Comparison of ENCODE assay signal across 7 cellular contexts in genomic region chr6:13573669-13574110, GRCh38. TPM values are rescaled to one million over a fixed set of nuclear protein-coding genes. Genes with fewer than 3 reads are reported as not detected.
A peak's percentile ranks its signal among the peaks of the same experiment; 100 is the strongest.
DNase-seq lines count a peak whose midpoint lies in the region; ATAC-seq and TF ChIP-seq lines count a peak whose summit lies in the region.

No MANE protein-coding gene starts in this region.

- peaks cover 28% of the 10 kb centered on the region for H3K4me1 Mint-ChIP-seq in activated naive CD8-positive, alpha-beta T cell treated with anti-CD3 and anti-CD28 coated beads, Interleukin-2, amount 50 U/mL, for 24 hours

- H3K4me1 ChIP-seq in MM.1S (ENCODE audit: low read length) (peaks cover 6% of the 10 kb centered on the region), right atrium auricular region (peaks cover 0 to 9% of the 10 kb centered on the region in 2 donors)

- H3K4me3 Mint-ChIP-seq in activated naive CD8-positive, alpha-beta T cell treated with anti-CD3 and anti-CD28 coated beads, Interleukin-2, amount 50 U/mL, for 24 hours, result peak overlapping the region; percentile 97

- no peaks in the 10 kb centered on the region for H3K27me3 Mint-ChIP-seq in activated naive CD8-positive, alpha-beta T cell treated with anti-CD3 and anti-CD28 coated beads, Interleukin-2, amount 50 U/mL, for 24 hours

- no peaks in the 10 kb centered on the region for H3K9me3 Mint-ChIP-seq in activated naive CD8-positive, alpha-beta T cell treated with anti-CD3 and anti-CD28 coated beads, Interleukin-2, amount 50 U/mL, for 24 hours

- peaks cover 13% of the 10 kb centered on the region for H3F3A ChIP-seq in MM.1S (ENCODE audit: insufficient read depth, low read length)

- H3K9me3 ChIP-seq in MM.1S (replicated peaks; ENCODE audit: insufficient read depth, low read length) (no peaks in the 10 kb centered on the region), right atrium auricular region (peaks cover 0 to 5% of the 10 kb centered on the region in 2 donors)

- H3K27ac Mint-ChIP-seq in activated naive CD8-positive, alpha-beta T cell treated with anti-CD3 and anti-CD28 coated beads, Interleukin-2, amount 50 U/mL, for 24 hours, result peak overlapping the region; percentile 80

- H3K79me2 ChIP-seq in MM.1S (ENCODE audit: low read length), result peaks cover 3% of the 10 kb centered on the region; the same call in 1 of the 2 replicates

- peak overlapping the region; percentile 92 for H3K4me2 ChIP-seq in MM.1S (ENCODE audit: low read depth, low read length)

- no peaks in the 10 kb centered on the region for H4K20me1 ChIP-seq in MM.1S (ENCODE audit: insufficient read depth, low read length)

- peak overlapping the region; percentile 39 for H2AFZ ChIP-seq in MM.1S (ENCODE audit: low read length)

- H3K36me3 ChIP-seq in MM.1S (replicated peaks; ENCODE audit: insufficient read depth, low read length), result no peaks in the 10 kb centered on the region
- H3K36me3 ChIP-seq in right atrium auricular region, result no peaks in the 10 kb centered on the region

- H3K9me2 ChIP-seq in MM.1S (replicated peaks; ENCODE audit: insufficient read depth, low read length), result no peaks in the 10 kb centered on the region

- H3K27ac ChIP-seq in MM.1S (ENCODE audit: low read length) (peak overlapping the region; percentile 7; the same call in 1 of the 2 replicates), right atrium auricular region (peak overlapping the region; percentile 97 to 99)

- ATAC-seq in activated naive CD8-positive, alpha-beta T cell treated with anti-CD3 and anti-CD28 coated beads, Interleukin-2, amount 50 U/mL, for 24 hours, result no peak
- ATAC-seq in GM21786 (IDR thresholded peaks at IDR 0.05; ENCODE audit: unreplicated experiment), result no peak

- peak overlapping the region; percentile 92 for H3K4me3 ChIP-seq in MM.1S (ENCODE audit: low read length)
- peak overlapping the region; percentile 78 to 90 for H3K4me3 ChIP-seq in right atrium auricular region

- peak overlapping the region; percentile 94; the same call in 1 of the 2 replicates for H3K9ac ChIP-seq in MM.1S (ENCODE audit: low read length)

- TF ChIP-seq CTCF in MM.1S (IDR thresholded peaks at IDR 0.05; ENCODE audit: low read length) (no peak), right atrium auricular region (IDR thresholded peaks at IDR 0.05) (no peak)

- H3K36me3 Mint-ChIP-seq in activated naive CD8-positive, alpha-beta T cell treated with anti-CD3 and anti-CD28 coated beads, Interleukin-2, amount 50 U/mL, for 24 hours (ENCODE audit: low read depth), result peaks cover under 1% of the 10 kb centered on the region

- intact Hi-C loops in posterior cingulate gyrus (cut with DNase I), result loop anchor here (1.0 to 10.0 kb wide), 4 partner anchors 41 to 139 kb away; partner anchors contain the start of genes GFOD1, NOL7 and RANBP9

- no peaks in the 10 kb centered on the region for H3K27me3 ChIP-seq in MM.1S (replicated peaks; ENCODE audit: insufficient read depth, low read length)
- H3K27me3 ChIP-seq in right atrium auricular region, result no peaks in the 10 kb centered on the region

- DNase-seq in GM03348 (ENCODE audit: low spot score), result peak; percentile 38
- no peak for DNase-seq in MM.1S
- peak; percentile 12 for DNase-seq in activated naive CD8-positive, alpha-beta T cell treated with anti-CD3 and anti-CD28 coated beads, Interleukin-2, amount 50 U/mL, for 24 hours
- DNase-seq in right atrium auricular region (ENCODE audit: low spot score), result no peak
- DNase-seq in posterior cingulate gyrus, result peak in 7 of 10 donors; percentile 28 to 86 (median 48)
- no peak for DNase-seq in SKM-1 treated with dmso at 0.1 percent for 144 hours (lab: John Stamatoyannopoulos, UW; ENCODE audit: unreplicated experiment)

RNA-seq across cellular contexts. Expression of gene SIRT5, which starts 0.7 kb away (rescaled TPM):
- total RNA-seq in right atrium auricular region, result 10 to 100 TPM; 17.9 to 31.2 TPM

RNA-seq across cellular contexts. Expression of gene NOL7, which starts 41.4 kb away (rescaled TPM):
- 10 to 100 TPM; 70.5 to 75.9 TPM for total RNA-seq in right atrium auricular region

Comparison
In these comparisons a context has a peak if more than half of its experiments do, and no peak if none do; other contexts are left out.
1. DNase-seq: peak in GM03348 (single experiment), activated naive CD8-positive, alpha-beta T cell treated with anti-CD3 and anti-CD28 coated beads, Interleukin-2, amount 50 U/mL, for 24 hours (single experiment) and posterior cingulate gyrus (7 of 10); none in MM.1S (single experiment), right atrium auricular region (single experiment) and SKM-1 treated with dmso at 0.1 percent for 144 hours (single experiment).